In genomic region chr21:33036430-33037162, GRCh38 we compare ENCODE assay signal across 10 cellular contexts. TPM values are rescaled to one million over a fixed set of nuclear protein-coding genes. Genes with fewer than 3 reads are reported as not detected.
A peak's percentile ranks its signal among the peaks of the same experiment; 100 is the strongest.
DNase-seq lines count a peak whose midpoint lies in the region; ATAC-seq lines count a peak whose summit lies in the region.
"Had no signal": no experiment of that assay in that cellular context is flagged by ENCODE, and none has a peak within 500 bp of the region (broad histone marks: within the 10 kb centered on the region; RNA-seq: fewer than 3 reads in every experiment).

No MANE protein-coding gene starts in this region.

- DNase-seq in cardiac septum (ENCODE audit: low spot score) (peak; percentile 90), Right ventricle myocardium inferior (ENCODE audit: missing footprints) (no peak), SK-MEL-5 (ENCODE audit: low read depth, low spot score) (peak; percentile 14), glomerular visceral epithelial cell (ENCODE audit: extremely low spot score) (peak; percentile 16), putamen (ENCODE audit: low spot score) (no peak), iPS-NIHi7 (ENCODE audit: extremely low spot score) (no peak)
- DNase-seq: activated T-cell treated with anti-CD3 and anti-CD28 coated beads, Interleukin-2, amount 50 U/mL, for 4 hours had no signal

- ATAC-seq in Right ventricle myocardium inferior, result no peak
- no peak for ATAC-seq in HG03175 (IDR thresholded peaks at IDR 0.05; ENCODE audit: unreplicated experiment)
- no peak for ATAC-seq in HG03135 (IDR thresholded peaks at IDR 0.05; ENCODE audit: unreplicated experiment)

- intact Hi-C loops in cardiac septum (cut with DNase I) (no loop called here), Right ventricle myocardium inferior (cut with DNase I) (no loop called here)

- in situ Hi-C loops in SK-MEL-5 (cut with HindIII; ENCODE audit: low pct_unique_long_range_greater_than_20kb, low sequenced_read_pairs), result no loop called here

RNA-seq across cellular contexts. Expression of gene OLIG2, which starts 10.9 kb away (rescaled TPM):
- total RNA-seq in cardiac septum (not detected), Right ventricle myocardium inferior (not detected)
- total RNA-seq in SK-MEL-5 (2014; rRNA removed; shearing (Covaris generic)), result 24.4 and 25.8 TPM in 2 replicates
- polyA plus RNA-seq in SK-MEL-5 (2015; cell fraction: cytosol; rRNA removed), result 53.7 and 67.9 TPM in 2 replicates
- 24.1 and 33.4 TPM in 2 replicates for polyA plus RNA-seq in SK-MEL-5 (2015; cell fraction: nucleus; rRNA removed)
- total RNA-seq: activated T-cell treated with anti-CD3 and anti-CD28 coated beads, Interleukin-2, amount 50 U/mL, for 4 hours; liver had no signal
- polyA plus RNA-seq: liver had no signal

RNA-seq across cellular contexts. Expression of gene OLIG1, which starts 33.3 kb away (rescaled TPM):
- total RNA-seq in cardiac septum (0.32 TPM), Right ventricle myocardium inferior (0.89 TPM)
- total RNA-seq in SK-MEL-5 (2014; rRNA removed; shearing (Covaris generic)), result 0.96 and 1.5 TPM in 2 replicates
- 5.5 and 6.0 TPM in 2 replicates for polyA plus RNA-seq in SK-MEL-5 (2015; cell fraction: cytosol; rRNA removed)
- 7.5 and 9.8 TPM in 2 replicates for polyA plus RNA-seq in SK-MEL-5 (2015; cell fraction: nucleus; rRNA removed)
- total RNA-seq: activated T-cell treated with anti-CD3 and anti-CD28 coated beads, Interleukin-2, amount 50 U/mL, for 4 hours had no signal
- polyA plus RNA-seq: liver had no signal

Comparison
In these comparisons a context has a peak if more than half of its experiments do, and no peak if none do; other contexts are left out.
1. DNase-seq: peak in cardiac septum (single experiment), SK-MEL-5 (single experiment) and glomerular visceral epithelial cell (single experiment); none in Right ventricle myocardium inferior (single experiment), putamen (single experiment) and iPS-NIHi7 (single experiment).
2. RNA of gene OLIG2, which starts 10.9 kb away (total RNA-seq): 24.4 to 25.8 TPM in SK-MEL-5; not detected in cardiac septum (single experiment) and not detected in Right ventricle myocardium inferior (single experiment); every median in the first group is over 10 times any median in the second.